In the genomic region with DNA sequence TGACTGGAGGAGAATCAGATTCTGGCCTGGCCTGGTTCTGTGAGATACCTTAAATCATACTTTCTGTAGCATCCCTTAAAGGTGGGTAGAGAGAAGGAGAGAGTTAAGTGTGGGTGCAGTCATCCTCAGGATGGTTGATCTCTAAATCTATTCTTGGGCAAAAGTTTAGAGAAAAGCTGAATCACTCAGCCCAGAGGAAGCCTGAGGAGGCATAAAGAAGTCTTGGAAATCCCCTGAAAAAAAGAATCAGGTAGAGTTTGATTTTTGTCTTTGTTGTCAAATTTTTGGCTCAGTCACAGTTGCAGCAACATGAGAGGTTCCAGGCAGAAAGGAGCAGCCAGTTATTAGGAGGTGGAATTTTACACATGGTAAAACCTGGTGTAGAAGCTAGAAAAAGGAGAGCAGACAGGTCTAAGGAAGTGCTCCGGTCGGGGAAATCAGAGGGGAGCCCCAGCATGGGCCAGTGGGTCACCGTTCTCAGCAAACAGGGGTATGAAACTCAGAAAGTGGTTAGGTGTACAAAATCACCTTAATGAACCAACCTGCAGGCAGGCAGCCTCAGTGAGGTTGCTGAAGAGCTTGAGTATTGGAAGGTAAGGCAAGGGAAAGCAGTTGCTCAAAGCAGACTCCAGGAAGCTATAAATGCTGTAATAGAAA, we compare ENCODE assay signal across 18 cellular contexts.
A peak's percentile ranks its signal among the peaks of the same experiment; 100 is the strongest.
DNase-seq lines count a peak whose midpoint lies in the region; ATAC-seq and TF ChIP-seq lines count a peak whose summit lies in the region.
"Had no signal": no experiment of that assay in that cellular context is flagged by ENCODE, and none has a peak within 500 bp of the region (broad histone marks: within the 10 kb centered on the region; RNA-seq: fewer than 3 reads in every experiment).

No MANE protein-coding gene starts in this region.

- H3K27me3 ChIP-seq in Loucy (ENCODE audit: insufficient read depth, low read length, poor library complexity, severe bottlenecking) (no peaks in the 10 kb centered on the region), thymus (ENCODE audit: control insufficient read depth, insufficient read depth) (no peaks in the 10 kb centered on the region)
- H3K27me3 ChIP-seq: pancreas had no signal

- no peaks in the 10 kb centered on the region for H3K9me3 ChIP-seq in Loucy (ENCODE audit: insufficient read depth, low read depth, low read length)
- H3K9me3 ChIP-seq in mucosa of descending colon: no peaks in the 10 kb centered on the region
- no peaks in the 10 kb centered on the region for H3K9me3 ChIP-seq in thymus (ENCODE audit: control insufficient read depth)
- H3K9me3 ChIP-seq: pancreas had no signal

- H3K4me1 ChIP-seq in Loucy (ENCODE audit: insufficient read depth, low read length, poor library complexity, severe bottlenecking) (peaks cover 31% of the 10 kb centered on the region), mucosa of descending colon (ENCODE audit: low read depth) (no peaks in the 10 kb centered on the region), thymus (ENCODE audit: control insufficient read depth, insufficient read depth, low read length) (no peaks in the 10 kb centered on the region)
- H3K4me1 ChIP-seq: pancreas had no signal

- H3K9me2 ChIP-seq in Loucy (replicated peaks; ENCODE audit: low read depth, low read length): no peaks in the 10 kb centered on the region

- H3K4me1 Mint-ChIP-seq in activated T-cell treated with anti-CD3 and anti-CD28 coated beads, Interleukin-2, amount 50 U/mL, for 4 hours (ENCODE audit: low read depth): no peaks in the 10 kb centered on the region
- H3K4me1 Mint-ChIP-seq: T-cell had no signal

- no peaks in the 10 kb centered on the region for H3K79me2 ChIP-seq in Loucy (ENCODE audit: insufficient read depth, low read length)

- no peak overlapping the region for H3K4me3 Mint-ChIP-seq in activated T-cell treated with anti-CD3 and anti-CD28 coated beads, Interleukin-2, amount 50 U/mL, for 4 hours
- H3K4me3 Mint-ChIP-seq: activated naive CD4-positive, alpha-beta T cell treated with anti-CD3 and anti-CD28 coated beads for 36 hours; IgD-negative memory B cell; T-cell had no signal

- 92% methylated on average over 3 of the region's 3 CpGs for WGBS in thymus

- no peaks in the 10 kb centered on the region for H4K20me1 ChIP-seq in Loucy (ENCODE audit: insufficient read depth, low read length, poor library complexity, severe bottlenecking)

- peak overlapping the region; percentile 38 for H3K4me2 ChIP-seq in Loucy (ENCODE audit: low read depth, low read length, poor library complexity, severe bottlenecking)

- peak; percentile 51 for ATAC-seq in mucosa of descending colon
- no peak for ATAC-seq in activated T-cell treated with anti-CD3 and anti-CD28 coated beads, Interleukin-2, amount 50 U/mL, for 4 hours
- no peak for ATAC-seq in HG03139 (IDR thresholded peaks at IDR 0.05; ENCODE audit: unreplicated experiment)
- no peak for ATAC-seq in HG02642 (IDR thresholded peaks at IDR 0.05; ENCODE audit: poor library complexity, unreplicated experiment)
- ATAC-seq: T-cell had no signal

- intact Hi-C loops in mucosa of descending colon (cut with DNase I, micrococcal nuclease): no loop called here

- H3F3A ChIP-seq in Loucy (ENCODE audit: low read depth): no peaks in the 10 kb centered on the region

- H3K4me3 ChIP-seq in Loucy (ENCODE audit: low read length, poor library complexity, severe bottlenecking) (peak overlapping the region; percentile 6), epithelial cell of esophagus (ENCODE audit: low read length) (no peak overlapping the region), mucosa of descending colon (no peak overlapping the region), thymus (ENCODE audit: low read length) (no peak overlapping the region)
- H3K4me3 ChIP-seq: pancreas had no signal

- peak overlapping the region; percentile 20 for H3K9ac ChIP-seq in Loucy (ENCODE audit: low read depth, low read length, poor library complexity, severe bottlenecking)

- peak overlapping the region; percentile 22 for H3K27ac ChIP-seq in thymus (ENCODE audit: low read depth)
- H3K27ac ChIP-seq: HL-60, pancreas had no signal

- no peaks in the 10 kb centered on the region for H3K36me3 Mint-ChIP-seq in activated T-cell treated with anti-CD3 and anti-CD28 coated beads, Interleukin-2, amount 50 U/mL, for 4 hours (ENCODE audit: insufficient read depth)
- H3K36me3 Mint-ChIP-seq: IgD-negative memory B cell, T-cell had no signal

- peaks cover 7% of the 10 kb centered on the region for H3K9me3 Mint-ChIP-seq in activated T-cell treated with anti-CD3 and anti-CD28 coated beads, Interleukin-2, amount 50 U/mL, for 4 hours

- H3K36me3 ChIP-seq in Loucy (ENCODE audit: insufficient read depth, low read length) (no peaks in the 10 kb centered on the region), mucosa of descending colon (ENCODE audit: low read depth) (no peaks in the 10 kb centered on the region), thymus (ENCODE audit: control insufficient read depth, insufficient read depth) (no peaks in the 10 kb centered on the region)
- H3K36me3 ChIP-seq: pancreas had no signal

- TF ChIP-seq CTCF in Loucy (conservative IDR thresholded peaks at IDR 0.05; ENCODE audit: low read length): no peak
- TF ChIP-seq CTCF in epithelial cell of esophagus (IDR thresholded peaks at IDR 0.05; ENCODE audit: insufficient read depth, low read depth, low read length, missing control alignments): no peak
- TF ChIP-seq CTCF in mucosa of descending colon (IDR thresholded peaks at IDR 0.05): no peak

- H2AFZ ChIP-seq in Loucy (ENCODE audit: low read length): peak overlapping the region; percentile 27

- peak; percentile 8 for DNase-seq in epithelial cell of esophagus (ENCODE audit: low read depth)
- no peak for DNase-seq in mucosa of descending colon
- DNase-seq in amniotic stem cell (lab: John Stamatoyannopoulos, UW): no peak
- no peak for DNase-seq in activated T-cell treated with anti-CD3 and anti-CD28 coated beads, Interleukin-2, amount 50 U/mL, for 4 hours
- DNase-seq: activated CD4-positive, alpha-beta T cell treated with anti-CD3 and anti-CD28 coated beads, Interleukin-2, amount 50 U/mL, for 1 hour; activated naive CD4-positive, alpha-beta T cell treated with anti-CD3 and anti-CD28 coated beads for 36 hours; NCI-H2081 treated with DMSO at 0.1 percent for 48 hours; NCI-H524; pancreas; SHP77; small intestine; T-cell had no signal

- H3K27me3 Mint-ChIP-seq in activated T-cell treated with anti-CD3 and anti-CD28 coated beads, Interleukin-2, amount 50 U/mL, for 4 hours (ENCODE audit: low read depth): no peaks in the 10 kb centered on the region
- H3K27me3 Mint-ChIP-seq: IgD-negative memory B cell, T-cell had no signal
